ENCODE assay signal across 27 cellular contexts in the genomic region with DNA sequence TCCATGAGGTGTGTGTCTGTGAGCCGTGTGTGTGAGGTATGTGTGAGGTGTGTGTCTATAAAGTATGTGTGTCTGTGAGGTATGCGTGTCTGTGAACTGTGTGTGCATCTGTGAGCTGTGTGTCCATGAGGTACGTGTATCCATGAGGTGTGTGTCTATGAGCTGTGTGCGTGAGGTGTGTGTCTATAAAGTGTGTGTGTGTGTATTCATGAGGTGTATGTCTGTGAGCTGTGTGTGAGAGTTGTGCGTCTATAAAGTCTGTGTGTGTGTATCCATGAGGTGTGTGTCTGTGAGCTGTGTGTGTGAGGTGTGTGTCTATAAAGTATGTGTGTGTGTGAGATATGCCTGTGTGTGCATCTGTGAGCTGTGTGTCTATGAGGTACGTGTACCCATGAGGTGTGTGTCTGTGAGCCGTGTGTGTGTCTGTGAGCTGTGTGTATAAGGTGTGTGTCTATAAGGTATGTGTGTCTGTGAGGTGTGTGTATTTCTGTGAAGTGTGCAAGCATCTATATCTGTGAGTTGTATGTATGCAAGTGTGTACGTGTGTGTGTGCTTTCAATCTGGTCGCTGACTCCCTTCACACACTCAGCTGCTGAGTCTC.
"Had no signal": no experiment of that assay in that cellular context is flagged by ENCODE, and none has a peak within 500 bp of the region (broad histone marks: within the 10 kb centered on the region; RNA-seq: fewer than 3 reads in every experiment).

No MANE protein-coding gene starts in this region.

- DNase-seq: activated CD4-positive, alpha-beta memory T cell treated with anti-CD3 and anti-CD28 coated beads for 36 hours; activated CD4-positive, alpha-beta T cell treated with anti-CD3 and anti-CD28 coated beads for 36 hours; activated CD4-positive, alpha-beta T cell treated with anti-CD3 and anti-CD28 coated beads, Interleukin-2, amount 50 U/mL, for 1 hour; activated CD8-positive, alpha-beta memory T cell treated with anti-CD3 and anti-CD28 coated beads, Interleukin-2, amount 50 U/mL, for 4 hours; activated naive CD4-positive, alpha-beta T cell treated with anti-CD3 and anti-CD28 coated beads, Interleukin-2, amount 10 ng/mL, durations not matched to agents 7 days and 5 days; activated naive CD8-positive, alpha-beta T cell treated with anti-CD3 and anti-CD28 coated beads, Interleukin-2, amount 50 U/mL, for 24 hours; activated T-cell treated with anti-CD3 and anti-CD28 coated beads for 4 hours; activated T-cell treated with anti-CD3 and anti-CD28 coated beads, Interleukin-2, amount 50 U/mL, for 4 hours; anterior cingulate cortex; brain microvascular endothelial cell; Kasumi-1; KG1; MG63; NCI-H1092; NCI-H1436 treated with DMSO at 0.1 percent for 48 hours; NCI-H1694 treated with DMSO at 0.1 percent for 48 hours; NCI-H2029; NCI-H345; NCI-H524 treated with DMSO at 0.1 percent for 48 hours; RPMI8226; SHP77 treated with DMSO at 0.1 percent for 48 hours; SK-N-SH had no signal

- H3K4me2 ChIP-seq: SK-N-SH had no signal

- H3K36me3 ChIP-seq: brain microvascular endothelial cell, cardiac muscle cell, MG63, SJSA1 had no signal

- H3K27me3 ChIP-seq: cardiac muscle cell, MG63, SJSA1 had no signal

- H3K9ac ChIP-seq: SK-N-SH had no signal

- H3K9me3 ChIP-seq: MG63, SJSA1, SK-N-SH had no signal

- H3K27ac ChIP-seq: brain microvascular endothelial cell, cardiac muscle cell, SJSA1 had no signal

- ATAC-seq: activated CD4-positive, alpha-beta T cell treated with anti-CD3 and anti-CD28 coated beads for 36 hours; activated CD4-positive, CD25-positive, alpha-beta regulatory T cell treated with anti-CD3 and anti-CD28 coated beads, Interleukin-2, amount 50 U/mL, for 24 hours; activated naive CD8-positive, alpha-beta T cell treated with anti-CD3 and anti-CD28 coated beads, Interleukin-2, amount 50 U/mL, for 24 hours; activated T-cell treated with anti-CD3 and anti-CD28 coated beads, Interleukin-2, amount 50 U/mL, for 4 hours; Panc1; WTC11 had no signal

- H3K4me3 ChIP-seq: cardiac muscle cell, MG63, SJSA1 had no signal
